ENCODE assay signal across 7 cellular contexts in genomic region chr17:44065668-44066203, GRCh38. TPM values are rescaled to one million over a fixed set of nuclear protein-coding genes. Genes with fewer than 3 reads are reported as not detected.
DNase-seq lines count a peak whose midpoint lies in the region; ATAC-seq and TF ChIP-seq lines count a peak whose summit lies in the region.

No MANE protein-coding gene starts in this region.

- H3K36me3 Mint-ChIP-seq in WTC11: peaks cover 31% of the 10 kb centered on the region

- peak overlapping the region; percentile 87 for H2BK5ac ChIP-seq in trophoblast cell (ENCODE audit: low read depth, low read length, poor library complexity)

- peak overlapping the region; percentile 79 for H4K91ac ChIP-seq in trophoblast cell (ENCODE audit: low read depth, low read length)

- no peaks in the 10 kb centered on the region for H3K27me3 Mint-ChIP-seq in WTC11 (ENCODE audit: low read depth)

- peak overlapping the region; percentile 74 for H3K4me2 ChIP-seq in trophoblast cell (ENCODE audit: low read length)

- H3K4me3 Mint-ChIP-seq in WTC11: peak overlapping the region; percentile 96

- CTCF ChIA-PET in WTC11 (lab: Charles Lee): interaction anchor here (1.0 to 3.6 kb wide), 3 partner anchors 30 to 187 kb away, joined by 4 to 11 read pairs (median 4); no protein-coding TSS in a partner anchor

- peak overlapping the region; percentile 94 to 96 (median 95) for H3K27ac ChIP-seq in esophagus squamous epithelium
- peak overlapping the region; percentile 93 for H3K27ac ChIP-seq in trophoblast cell (ENCODE audit: low read depth, low read length)

- peak overlapping the region; percentile 93 for H3K9ac ChIP-seq in trophoblast cell (ENCODE audit: low read length)

- DNase-seq in HT1080 (ENCODE audit: low read depth) (peak; percentile 15), WTC11 (ENCODE audit: low spot score) (no peak), esophagus squamous epithelium (lab: John Stamatoyannopoulos, UW) (no peak), trophoblast cell (peak in 1 of 2 donors; percentile 25), NCI-H146 treated with DMSO at 0.1 percent for 48 hours (lab: John Stamatoyannopoulos, UW; ENCODE audit: unreplicated experiment) (no peak), NCI-H1694 (lab: John Stamatoyannopoulos, UW) (no peak)

- H3K79me2 ChIP-seq in trophoblast cell (ENCODE audit: control insufficient read depth, insufficient read depth, low read length, poor library complexity): peaks cover 19% of the 10 kb centered on the region

- peak overlapping the region; percentile 39 for H2BK120ac ChIP-seq in trophoblast cell (ENCODE audit: insufficient read depth, low read length, poor library complexity)

- H3K4ac ChIP-seq in trophoblast cell (ENCODE audit: low read depth, low read length): peak overlapping the region; percentile 98

- H3K4me1 Mint-ChIP-seq in WTC11: peaks cover 40% of the 10 kb centered on the region

- 0 to 6% methylated on average over 9 of the region's 9 CpGs for WGBS in esophagus squamous epithelium, 2 donors
- no CpG with 5 or more reads among the region's 9 CpGs for WGBS in trophoblast cell (ENCODE audit: extremely low coverage, insufficient coverage, insufficient read length)

- intact Hi-C loops in esophagus squamous epithelium (cut with DNase I): no loop called here

- H3K27me3 ChIP-seq in esophagus squamous epithelium: no peaks in the 10 kb centered on the region
- no peaks in the 10 kb centered on the region for H3K27me3 ChIP-seq in trophoblast cell (ENCODE audit: insufficient read depth, low read length)

- H3K23ac ChIP-seq in trophoblast cell (ENCODE audit: low read length): no peak overlapping the region

- H3K36me3 ChIP-seq in esophagus squamous epithelium (peaks cover 0 to 34% (median 0%) of the 10 kb centered on the region in 3 donors), trophoblast cell (ENCODE audit: control insufficient read depth in 1 of 2, insufficient read depth in 2 of 2, low read length in 2 of 2) (peaks cover 7 to 13% of the 10 kb centered on the region in 2 experiments)

- H3K18ac ChIP-seq in trophoblast cell (ENCODE audit: low read length): peak overlapping the region; percentile 71

- peak overlapping the region; percentile 44 for H2AK5ac ChIP-seq in trophoblast cell (ENCODE audit: low read length)

- H3K9me3 Mint-ChIP-seq in WTC11: no peaks in the 10 kb centered on the region

- H3K79me1 ChIP-seq in trophoblast cell (ENCODE audit: low read length): peaks cover 9% of the 10 kb centered on the region

- POLR2A ChIA-PET in WTC11 (lab: Charles Lee): interaction anchor here (1.5 kb wide), 1 partner anchor 58 kb away, joined by 9 read pairs; the partner anchor contains the start of gene HDAC5

- TF ChIP-seq POLR2A in esophagus squamous epithelium (IDR thresholded peaks at IDR 0.05): no peak

- no peak overlapping the region for H2BK12ac ChIP-seq in trophoblast cell (ENCODE audit: low read length)

- H3K4me3 ChIP-seq in esophagus squamous epithelium: peak overlapping the region; percentile 59 to 88 (median 84)
- peak overlapping the region; percentile 91 for H3K4me3 ChIP-seq in trophoblast cell (ENCODE audit: low read depth, low read length)

- H3K27ac Mint-ChIP-seq in WTC11: peak overlapping the region; percentile 98

- peak overlapping the region; percentile 85 for H4K8ac ChIP-seq in trophoblast cell (ENCODE audit: low read depth, low read length)

- H3K9me3 ChIP-seq in esophagus squamous epithelium: no peaks in the 10 kb centered on the region
- H3K9me3 ChIP-seq in trophoblast cell (ENCODE audit: insufficient read depth, low read depth, low read length): no peaks in the 10 kb centered on the region

- H2AFZ ChIP-seq in trophoblast cell (ENCODE audit: insufficient read depth, low read length, poor library complexity): peak overlapping the region; percentile 15

- H3K4me1 ChIP-seq in esophagus squamous epithelium (peaks cover 6 to 48% (median 14%) of the 10 kb centered on the region in 3 donors), trophoblast cell (ENCODE audit: control insufficient read depth in 1 of 2, insufficient read depth in 2 of 2, low read length in 2 of 2) (peaks cover 0 to 1% of the 10 kb centered on the region in 2 experiments)

- peak overlapping the region; percentile 14 for H4K12ac ChIP-seq in trophoblast cell (ENCODE audit: low read depth, low read length)

- TF ChIP-seq CTCF in WTC11 (IDR thresholded peaks at IDR 0.05) (no peak), esophagus squamous epithelium (IDR thresholded peaks at IDR 0.05) (no peak)

- ATAC-seq in WTC11: no peak
- no peak for ATAC-seq in HG02623 (IDR thresholded peaks at IDR 0.05; ENCODE audit: unreplicated experiment)

- H3K14ac ChIP-seq in trophoblast cell (ENCODE audit: low read length): peak overlapping the region; percentile 80

TF ChIP-seq in WTC11, 78 proteins besides CTCF, POLR2A, EP300 and RAD21:
- TF ChIP-seq FOXP1 (CRISPR knock-in tag; IDR thresholded peaks at IDR 0.05; ENCODE audit: borderline replicate concordance): no peak
- no peak for TF ChIP-seq USF1 (CRISPR knock-in tag; IDR thresholded peaks at IDR 0.05)

RNA-seq across cellular contexts. Expression of gene LSM12, which starts 0.7 kb away (rescaled TPM):
- total RNA-seq in HT1080 (2014; rRNA removed; shearing (Covaris generic)): 68.6 and 92.3 TPM in 2 replicates
- 102 and 109 TPM in 2 replicates for polyA plus RNA-seq in HT1080 (2015; cell fraction: cytosol; rRNA removed)
- 34.7 and 38.4 TPM in 2 replicates for polyA plus RNA-seq in HT1080 (2015; cell fraction: nucleus; rRNA removed)
- total RNA-seq in WTC11 (2021) (96.8 to 102 TPM (median 98.0 TPM) in 3 replicates), esophagus squamous epithelium (10 to 100 TPM; 27.3 to 44.3 (median 36.9) TPM)
- polyA plus RNA-seq in trophoblast cell (2013): 86.9 and 92.3 TPM in 2 replicates

RNA-seq across cellular contexts. Expression of gene G6PC3, which starts 4.8 kb away (rescaled TPM):
- 67.9 and 101 TPM in 2 replicates for total RNA-seq in HT1080 (2014; rRNA removed; shearing (Covaris generic))
- polyA plus RNA-seq in HT1080 (2015; cell fraction: cytosol; rRNA removed): 156 and 175 TPM in 2 replicates
- polyA plus RNA-seq in HT1080 (2015; cell fraction: nucleus; rRNA removed): 110 and 116 TPM in 2 replicates
- total RNA-seq in WTC11 (2021) (121 to 122 TPM (median 121 TPM) in 3 replicates), esophagus squamous epithelium (10 to 100 TPM; 10.3 to 23.3 (median 17.2) TPM)
- polyA plus RNA-seq in trophoblast cell (2013): 85.9 and 89.3 TPM in 2 replicates

RNA-seq across cellular contexts. Expression of gene TMEM101, which starts 51.0 kb away (rescaled TPM):
- 48.2 and 56.1 TPM in 2 replicates for total RNA-seq in HT1080 (2014; rRNA removed; shearing (Covaris generic))
- polyA plus RNA-seq in HT1080 (2015; cell fraction: cytosol; rRNA removed): 57.2 and 58.1 TPM in 2 replicates
- 51.9 and 52.0 TPM in 2 replicates for polyA plus RNA-seq in HT1080 (2015; cell fraction: nucleus; rRNA removed)
- total RNA-seq in WTC11 (2021): 32.1 to 36.3 TPM (median 32.7 TPM) in 3 replicates
- total RNA-seq in esophagus squamous epithelium: 10 to 100 TPM; 20.6 to 40.8 (median 34.1) TPM
- polyA plus RNA-seq in trophoblast cell (2013): 18.6 and 19.3 TPM in 2 replicates

RNA-seq across cellular contexts. Expression of gene HDAC5, which starts 57.7 kb away (rescaled TPM):
- total RNA-seq in HT1080 (2014; rRNA removed; shearing (Covaris generic)): 27.8 and 30.0 TPM in 2 replicates
- polyA plus RNA-seq in HT1080 (2015; cell fraction: cytosol; rRNA removed): 14.5 and 26.8 TPM in 2 replicates
- polyA plus RNA-seq in HT1080 (2015; cell fraction: nucleus; rRNA removed): 22.6 and 23.8 TPM in 2 replicates
- total RNA-seq in WTC11 (2021): 54.0 to 61.6 TPM (median 59.0 TPM) in 3 replicates
- 100 to 1,000 TPM in 1 of 4 donors, 10 to 100 TPM in 3; 31.1 to 135 (median 68.0) TPM for total RNA-seq in esophagus squamous epithelium
- 53.7 and 54.1 TPM in 2 replicates for polyA plus RNA-seq in trophoblast cell (2013)
